Comparison of ENCODE assay signal across 14 cellular contexts in the genomic region with DNA sequence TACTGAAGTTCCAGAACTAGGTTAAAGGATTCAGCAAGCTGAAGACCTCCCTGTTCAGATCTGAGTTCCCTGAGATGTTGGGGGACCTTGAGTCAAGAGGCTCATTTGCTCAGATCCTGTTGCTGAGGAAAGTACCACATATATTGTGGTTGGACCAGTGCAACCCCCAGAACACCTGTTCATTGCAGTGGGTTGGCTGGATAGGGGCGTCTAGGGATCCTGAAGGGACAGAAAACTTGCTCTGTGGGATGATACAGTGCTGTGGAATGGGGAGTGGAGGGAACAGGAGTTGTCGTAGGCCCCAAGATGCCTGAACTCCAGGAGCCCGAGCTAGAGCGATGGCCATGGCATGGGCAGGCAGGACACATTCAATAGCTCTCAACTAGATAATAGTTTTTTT. TPM values are rescaled to one million over a fixed set of nuclear protein-coding genes. Genes with fewer than 3 reads are reported as not detected.
"Had no signal": no experiment of that assay in that cellular context is flagged by ENCODE, and none has a peak within 500 bp of the region (broad histone marks: within the 10 kb centered on the region; RNA-seq: fewer than 3 reads in every experiment).

No MANE protein-coding gene starts in this region.

- DNase-seq: activated CD4-positive, alpha-beta T cell treated with anti-CD3 and anti-CD28 coated beads for 36 hours; activated CD4-positive, alpha-beta T cell treated with anti-CD3 and anti-CD28 coated beads, Interleukin-2, amount 50 U/mL, for 48 hours; activated gamma-delta T cell; adrenal gland; dermis blood vessel endothelial cell; effector memory CD4-positive, alpha-beta T cell; esophagus squamous epithelium; islet precursor cell; naive thymus-derived CD8-positive, alpha-beta T cell; ovary; stimulated activated naive CD8-positive, alpha-beta T cell treated with anti-CD3 and anti-CD28 coated beads, Interleukin-15, amount 100 ng/mL, for 72 hours had no signal

- H3K27ac ChIP-seq: adrenal gland, esophagus squamous epithelium, hepatocyte, ovary, SK-N-MC had no signal

- ATAC-seq: activated CD4-positive, alpha-beta T cell treated with anti-CD3 and anti-CD28 coated beads for 36 hours; naive thymus-derived CD8-positive, alpha-beta T cell; stimulated activated naive CD8-positive, alpha-beta T cell treated with anti-CD3 and anti-CD28 coated beads, Interleukin-15, amount 100 ng/mL, for 72 hours; WTC11 had no signal

- H2AFZ ChIP-seq: hepatocyte had no signal

- H3K4me3 ChIP-seq: adrenal gland, esophagus squamous epithelium, hepatocyte, ovary, SK-N-MC had no signal

- H3K4me2 ChIP-seq: hepatocyte had no signal

- H3K27me3 ChIP-seq: adrenal gland, ovary had no signal

- H3K9me3 ChIP-seq: adrenal gland, esophagus squamous epithelium, ovary had no signal

- H3K36me3 ChIP-seq: adrenal gland, esophagus squamous epithelium, ovary had no signal

- H3K79me2 ChIP-seq: hepatocyte had no signal

RNA-seq across cellular contexts. Expression of a gene that starts 24.8 kb away (rescaled TPM):
- polyA plus RNA-seq: naive thymus-derived CD8-positive, alpha-beta T cell had no signal
